8 cellular contexts compared by ENCODE assay signal in the genomic region with DNA sequence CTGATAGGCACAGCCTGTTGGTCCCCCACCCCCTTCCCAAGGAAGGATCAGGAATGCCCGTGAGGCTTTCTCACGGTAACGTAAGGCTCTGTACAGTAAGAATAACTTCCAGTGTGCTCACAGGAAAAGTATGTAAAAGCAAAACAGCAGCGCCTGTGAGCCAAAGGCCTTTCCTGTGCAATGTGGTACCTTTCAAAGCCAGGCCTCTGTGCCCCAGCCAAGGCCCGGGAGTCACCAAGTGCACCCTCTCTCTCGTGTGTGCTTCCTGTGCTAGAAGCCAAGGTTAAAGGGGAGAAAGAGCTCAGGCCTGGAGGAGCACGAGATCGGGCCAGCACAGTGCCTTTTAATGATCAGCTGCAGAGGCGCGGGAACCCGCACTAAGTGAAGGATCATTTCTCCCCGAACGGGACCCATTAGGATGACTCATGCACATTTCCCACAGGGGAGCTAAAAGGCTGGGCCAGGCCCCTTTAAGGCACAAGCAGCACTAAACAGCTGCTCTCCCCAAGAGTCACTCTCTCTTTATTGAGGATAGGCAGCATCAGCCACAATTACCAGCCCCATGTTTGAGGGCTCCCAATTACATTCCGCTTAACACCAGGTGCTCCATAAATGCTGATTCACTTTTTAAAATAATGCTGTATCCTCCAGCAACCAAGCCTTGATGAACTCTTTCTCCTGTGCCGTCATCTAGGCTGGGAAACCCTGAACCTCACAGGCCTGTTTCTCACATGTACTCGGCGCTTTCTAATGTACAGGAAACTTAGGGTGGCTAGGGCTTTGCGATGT. TPM values are rescaled to one million over a fixed set of nuclear protein-coding genes. Genes with fewer than 3 reads are reported as not detected.
DNase-seq lines count a peak whose midpoint lies in the region; ATAC-seq, FAIRE-seq and TF ChIP-seq lines count a peak whose summit lies in the region.

No MANE protein-coding gene starts in this region.

- peak overlapping the region; percentile 100 for H3K4ac ChIP-seq in IMR-90 (ENCODE audit: low read depth, low read length)

- peak; percentile 93 for FAIRE-seq in astrocyte (lab: Jason Lieb, UNC)

- H3K14ac ChIP-seq in IMR-90 (replicated peaks; ENCODE audit: low read depth, low read length): peak overlapping the region; percentile 97

- H3K4me1 ChIP-seq in IMR-90 (ENCODE audit: control insufficient read depth, insufficient read depth, low read length) (peaks cover 59% of the 10 kb centered on the region), astrocyte (ENCODE audit: insufficient read depth, low read length) (peaks cover 51% of the 10 kb centered on the region), transverse colon (peaks cover 40 to 58% (median 50%) of the 10 kb centered on the region in 4 donors)

- H3K79me2 ChIP-seq in astrocyte (ENCODE audit: insufficient read depth, low read length): peaks cover 92% of the 10 kb centered on the region

- peak overlapping the region; percentile 96 for H4K5ac ChIP-seq in IMR-90 (ENCODE audit: low read depth, low read length)

- peak; percentile 28 for TF ChIP-seq RAD21 in IMR-90 (IDR thresholded peaks at IDR 0.05; ENCODE audit: low read length)

- peaks cover 9% of the 10 kb centered on the region for H3K36me3 ChIP-seq in IMR-90 (ENCODE audit: control insufficient read depth, insufficient read depth, low read length)
- no peaks in the 10 kb centered on the region for H3K36me3 ChIP-seq in astrocyte (ENCODE audit: insufficient read depth, low read length)
- no peaks in the 10 kb centered on the region for H3K36me3 ChIP-seq in transverse colon

- H3K9ac ChIP-seq in IMR-90 (ENCODE audit: low read depth, low read length) (peak overlapping the region; percentile 69), astrocyte (ENCODE audit: low read length) (peak overlapping the region; percentile 89)

- 14% methylated on average over 7 of the region's 18 CpGs; no CpG with 5 or more reads in 1 of the 2 experiments for WGBS in IMR-90 (ENCODE audit: extremely low coverage in 2 of 2, insufficient read length in 1 of 2), 2 experiments
- WGBS in transverse colon (ENCODE audit: low coverage in 1 of 2), 2 donors: 56 to 65% methylated on average over 8 to 18 of the region's 18 CpGs

- POLR2A ChIA-PET in IMR-90 (lab: Charles Lee; ENCODE audit: unreplicated experiment): interaction anchor here (0.6 kb wide), 1 partner anchor 110 kb away, joined by 13 read pairs; no protein-coding TSS in a partner anchor

- H2BK120ac ChIP-seq in IMR-90 (ENCODE audit: low read depth, low read length): peak overlapping the region; percentile 99

- H3K27ac Mint-ChIP-seq in astrocyte (ENCODE audit: unreplicated experiment): peak overlapping the region; percentile 100

- peak overlapping the region; percentile 98 for H4K91ac ChIP-seq in IMR-90 (ENCODE audit: insufficient read depth, low read depth, low read length)

- peak overlapping the region; percentile 52 for H2AFZ ChIP-seq in IMR-90 (replicated peaks; ENCODE audit: low read length, poor library complexity)
- H2AFZ ChIP-seq in astrocyte (ENCODE audit: low read depth, low read length): peak overlapping the region; percentile 33

- H4K8ac ChIP-seq in IMR-90 (ENCODE audit: low read depth in 2 of 2, low read length in 2 of 2): peak overlapping the region; percentile 94 to 96

- peak overlapping the region; percentile 99 for H3K23ac ChIP-seq in IMR-90 (ENCODE audit: low read depth, low read length)

- peak overlapping the region; percentile 96 for H3K27ac ChIP-seq in IMR-90 (ENCODE audit: insufficient read depth, low read length)
- peak overlapping the region; percentile 99 for H3K27ac ChIP-seq in astrocyte (ENCODE audit: low read depth, low read length)
- peak overlapping the region; percentile 70 to 85 (median 77) for H3K27ac ChIP-seq in transverse colon

- H3K4me1 Mint-ChIP-seq in astrocyte (ENCODE audit: low read depth, unreplicated experiment): peaks cover 84% of the 10 kb centered on the region

- in situ Hi-C loops in IMR-90 (cut with MboI; ENCODE audit: low sequenced_read_pairs): no loop called here
- in situ Hi-C loops in transverse colon (cut with MboI; ENCODE audit: low pct_ligation_motif_present in 1 of 4, low pct_unique_long_range_greater_than_20kb in 1 of 4, low sequenced_read_pairs in 3 of 4): loop anchor here in 1 of 4 donors (10.0 kb wide), 1 partner anchor 61 kb away; no protein-coding TSS in a partner anchor
- in situ Hi-C loops in KBM-7 (cut with MboI; ENCODE audit: low pct_unique_long_range_greater_than_20kb, low sequenced_read_pairs): no loop called here

- H3K27me3 ChIP-seq in IMR-90 (ENCODE audit: control insufficient read depth, insufficient read depth, low read length): no peaks in the 10 kb centered on the region
- no peaks in the 10 kb centered on the region for H3K27me3 ChIP-seq in astrocyte (ENCODE audit: insufficient read depth, low read length)
- H3K27me3 ChIP-seq in transverse colon: no peaks in the 10 kb centered on the region

- H3K9me3 Mint-ChIP-seq in astrocyte (ENCODE audit: unreplicated experiment): no peaks in the 10 kb centered on the region

- TF ChIP-seq CTCF in AG09309 (IDR thresholded peaks at IDR 0.05; ENCODE audit: control insufficient read depth, insufficient read depth, low read depth, low read length, missing control alignments) (no peak), IMR-90 (conservative IDR thresholded peaks at IDR 0.05; ENCODE audit: low read depth, low read length) (no peak), astrocyte (IDR thresholded peaks at IDR 0.05; ENCODE audit: insufficient read depth, low read depth, low read length) (no peak), transverse colon (IDR thresholded peaks at IDR 0.05) (no peak)

- no peak; the same call in 1 of the 2 replicates for TF ChIP-seq POLR2A in IMR-90 (IDR thresholded peaks at IDR 0.05; ENCODE audit: low read depth, low read length)
- no peak for TF ChIP-seq POLR2A in transverse colon (IDR thresholded peaks at IDR 0.05)

- H4K20me1 ChIP-seq in IMR-90 (ENCODE audit: insufficient read depth, low read length) (peaks cover 48% of the 10 kb centered on the region), astrocyte (ENCODE audit: insufficient read depth, low read length) (peaks cover 29% of the 10 kb centered on the region)

- no peaks in the 10 kb centered on the region for H3K27me3 Mint-ChIP-seq in astrocyte (ENCODE audit: low read depth, unreplicated experiment)

- H3K56ac ChIP-seq in IMR-90 (ENCODE audit: extremely low read depth, insufficient read depth, low read length): peak overlapping the region; percentile 89

- dilution Hi-C loops in IMR-90 (cut with HindIII; ENCODE audit: low sequenced_read_pairs, unreplicated experiment): no loop called here

- DNase-seq in AG09309 (ENCODE audit: low read depth) (peak; percentile 79), IMR-90 (peak; percentile 98), astrocyte (ENCODE audit: low read depth) (peak; percentile 98), kidney tubule cell (ENCODE audit: low spot score) (peak; percentile 90), transverse colon (no peak), NCI-H2196 (lab: John Stamatoyannopoulos, UW; ENCODE audit: unreplicated experiment) (no peak), KBM-7 (no peak), NCI-H510A (lab: John Stamatoyannopoulos, UW) (no peak)

- no peaks in the 10 kb centered on the region for H3K36me3 Mint-ChIP-seq in astrocyte (ENCODE audit: low read depth, unreplicated experiment)

- peak overlapping the region; percentile 97 for H2BK15ac ChIP-seq in IMR-90 (ENCODE audit: low read depth, low read length)

- peaks cover 27 to 85% of the 10 kb centered on the region in 2 experiments for H3K79me1 ChIP-seq in IMR-90 (ENCODE audit: low read depth in 1 of 2, low read length in 2 of 2)

- peak overlapping the region; percentile 99 for H2BK20ac ChIP-seq in IMR-90 (ENCODE audit: low read depth, low read length)

- no peak for TF ChIP-seq EP300 in transverse colon (IDR thresholded peaks at IDR 0.05; ENCODE audit: low read depth)

- no TSS peak for BruUV-seq in IMR-90 (replicated peaks; lab: Mats Ljungman, UMichigan)

- H2AK5ac ChIP-seq in IMR-90 (ENCODE audit: low read depth, low read length): peak overlapping the region; percentile 100

- H3K4me3 ChIP-seq in AG09309 (ENCODE audit: control insufficient read depth, low read depth, low read length) (no peak overlapping the region), IMR-90 (ENCODE audit: insufficient read depth, low read depth, low read length) (no peak overlapping the region), astrocyte (ENCODE audit: insufficient read depth, low read depth, low read length) (peak overlapping the region; percentile 13), transverse colon (no peak overlapping the region)

- H3K9me3 ChIP-seq in IMR-90 (ENCODE audit: control insufficient read depth, insufficient read depth, low read length) (no peaks in the 10 kb centered on the region), astrocyte (ENCODE audit: insufficient read depth, low read depth, low read length) (no peaks in the 10 kb centered on the region), transverse colon (no peaks in the 10 kb centered on the region)

- CTCF ChIA-PET in IMR-90 (lab: Yijun Ruan, JAX): interaction anchor here (2.6 kb wide), 1 partner anchor 9 kb away, joined by 11 read pairs; no protein-coding TSS in a partner anchor

- H3K9me1 ChIP-seq in IMR-90 (ENCODE audit: insufficient read depth, low read length): peaks cover 55% of the 10 kb centered on the region

- peak overlapping the region; percentile 95 for H3K18ac ChIP-seq in IMR-90 (ENCODE audit: low read depth, low read length)

- H3K4me3 Mint-ChIP-seq in astrocyte (ENCODE audit: unreplicated experiment): peak overlapping the region; percentile 73

- H2AK9ac ChIP-seq in IMR-90 (replicated peaks; ENCODE audit: low read depth, low read length, poor library complexity): peak overlapping the region; percentile 90

- peak; percentile 77 for ATAC-seq in IMR-90 (ENCODE audit: low read depth)

- H2BK5ac ChIP-seq in IMR-90 (ENCODE audit: low read depth, low read length, poor library complexity, severe bottlenecking): peak overlapping the region; percentile 97

- H3K4me2 ChIP-seq in IMR-90 (ENCODE audit: low read depth, low read length) (peak overlapping the region; percentile 61), astrocyte (ENCODE audit: low read length) (peak overlapping the region; percentile 77)

- intact Hi-C loops in IMR-90 (cut with micrococcal nuclease) (loop anchor here (2.0 kb wide), 3 partner anchors 21 to 543 kb away; no protein-coding TSS in a partner anchor), transverse colon (cut with DNase I; ENCODE audit: low total_unique reads) (no loop called here)

RNA-seq across cellular contexts. Expression of gene SHB, which starts 42.8 kb away (rescaled TPM):
- 6.1 and 7.8 TPM in 2 replicates for total RNA-seq in IMR-90 (2012; rRNA removed)
- polyA plus RNA-seq in IMR-90 (2012; rRNA removed): 20.4 and 22.9 TPM in 2 replicates
- 15.8 and 28.1 TPM in 2 replicates for polyA plus RNA-seq in IMR-90 (2012; cell fraction: cytosol; rRNA removed)
- 36.9 and 39.5 TPM in 2 replicates for polyA plus RNA-seq in IMR-90 (2012; cell fraction: nucleus; rRNA removed; ENCODE audit: low replicate concordance)
- 53.4 and 54.5 TPM in 2 replicates for total RNA-seq in astrocyte
- 10 to 100 TPM; 11.9 to 33.7 (median 22.2) TPM for total RNA-seq in transverse colon

Comparison
In these comparisons a context has a peak if more than half of its experiments do, and no peak if none do; other contexts are left out.
1. DNase-seq: peak in AG09309 (single experiment), IMR-90 (single experiment), astrocyte (single experiment) and kidney tubule cell (single experiment); none in transverse colon (single experiment), NCI-H2196 (single experiment), KBM-7 (single experiment) and NCI-H510A (single experiment).
2. Peak in every context shown above with its lines, with median percentiles within 50 percentile points of each other: H3K27ac ChIP-seq.